In genomic region chr3:112651516-112651915, GRCh38 we compare ENCODE assay signal across 1 cellular context.
TF ChIP-seq lines count a peak whose summit lies in the region.

No MANE protein-coding gene starts in this region.

TF ChIP-seq in SK-N-SH, 30 proteins besides CTCF, POLR2A, EP300 and RAD21 (continued from another document):
- TF ChIP-seq REST (IDR thresholded peaks at IDR 0.05; ENCODE audit: low read depth, low read length) = no peak
- TF ChIP-seq MAX (IDR thresholded peaks at IDR 0.05; ENCODE audit: low read depth) = no peak
- no peak for TF ChIP-seq NRF1 (IDR thresholded peaks at IDR 0.05; ENCODE audit: low read depth, low read length)
- TF ChIP-seq FOXJ3 (CRISPR knock-in tag; IDR thresholded peaks at IDR 0.05) = no peak
- TF ChIP-seq GATA2 (CRISPR knock-in tag; IDR thresholded peaks at IDR 0.05) = no peak
- TF ChIP-seq RCOR1 (IDR thresholded peaks at IDR 0.05; ENCODE audit: low read length) = no peak
- TF ChIP-seq, protein P1, sequence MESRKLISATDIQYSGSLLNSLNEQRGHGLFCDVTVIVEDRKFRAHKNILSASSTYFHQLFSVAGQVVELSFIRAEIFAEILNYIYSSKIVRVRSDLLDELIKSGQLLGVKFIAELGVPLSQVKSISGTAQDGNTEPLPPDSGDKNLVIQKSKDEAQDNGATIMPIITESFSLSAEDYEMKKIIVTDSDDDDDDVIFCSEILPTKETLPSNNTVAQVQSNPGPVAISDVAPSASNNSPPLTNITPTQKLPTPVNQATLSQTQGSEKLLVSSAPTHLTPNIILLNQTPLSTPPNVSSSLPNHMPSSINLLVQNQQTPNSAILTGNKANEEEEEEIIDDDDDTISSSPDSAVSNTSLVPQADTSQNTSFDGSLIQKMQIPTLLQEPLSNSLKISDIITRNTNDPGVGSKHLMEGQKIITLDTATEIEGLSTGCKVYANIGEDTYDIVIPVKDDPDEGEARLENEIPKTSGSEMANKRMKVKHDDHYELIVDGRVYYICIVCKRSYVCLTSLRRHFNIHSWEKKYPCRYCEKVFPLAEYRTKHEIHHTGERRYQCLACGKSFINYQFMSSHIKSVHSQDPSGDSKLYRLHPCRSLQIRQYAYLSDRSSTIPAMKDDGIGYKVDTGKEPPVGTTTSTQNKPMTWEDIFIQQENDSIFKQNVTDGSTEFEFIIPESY (IDR thresholded peaks at IDR 0.05; ENCODE audit: borderline replicate concordance, low read depth) = no peak
- TF ChIP-seq SIN3A (IDR thresholded peaks at IDR 0.05; ENCODE audit: borderline replicate concordance, low read depth, low read length) = no peak
TF ChIP-seq in SK-N-SH: peak in this region for 0.
